1 cellular context compared by ENCODE assay signal in the genomic region with DNA sequence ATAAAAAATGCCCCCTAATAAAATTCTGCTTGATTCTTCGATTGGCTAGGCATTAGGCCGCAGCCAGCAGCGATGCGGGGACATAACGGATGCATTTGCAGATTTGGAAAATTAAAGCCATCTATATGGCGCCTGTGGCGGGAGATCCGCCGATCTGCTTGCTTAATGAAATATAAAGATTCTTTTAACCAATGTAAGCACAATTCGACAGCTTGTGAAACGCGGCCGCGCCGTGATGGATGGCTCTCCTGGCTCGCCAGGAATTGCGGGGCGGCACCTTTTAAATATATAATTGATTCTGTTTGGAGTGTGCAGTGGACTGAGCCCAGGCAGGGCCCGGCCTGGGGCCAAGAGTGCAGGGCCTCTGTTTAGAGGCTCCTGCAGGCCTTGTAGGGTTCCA.
TF ChIP-seq lines count a peak whose summit lies in the region.

No MANE protein-coding gene starts in this region.

TF ChIP-seq in K562, 482 proteins besides CTCF, POLR2A, EP300 and RAD21 (continued from another document):
- TF ChIP-seq, protein P1, sequence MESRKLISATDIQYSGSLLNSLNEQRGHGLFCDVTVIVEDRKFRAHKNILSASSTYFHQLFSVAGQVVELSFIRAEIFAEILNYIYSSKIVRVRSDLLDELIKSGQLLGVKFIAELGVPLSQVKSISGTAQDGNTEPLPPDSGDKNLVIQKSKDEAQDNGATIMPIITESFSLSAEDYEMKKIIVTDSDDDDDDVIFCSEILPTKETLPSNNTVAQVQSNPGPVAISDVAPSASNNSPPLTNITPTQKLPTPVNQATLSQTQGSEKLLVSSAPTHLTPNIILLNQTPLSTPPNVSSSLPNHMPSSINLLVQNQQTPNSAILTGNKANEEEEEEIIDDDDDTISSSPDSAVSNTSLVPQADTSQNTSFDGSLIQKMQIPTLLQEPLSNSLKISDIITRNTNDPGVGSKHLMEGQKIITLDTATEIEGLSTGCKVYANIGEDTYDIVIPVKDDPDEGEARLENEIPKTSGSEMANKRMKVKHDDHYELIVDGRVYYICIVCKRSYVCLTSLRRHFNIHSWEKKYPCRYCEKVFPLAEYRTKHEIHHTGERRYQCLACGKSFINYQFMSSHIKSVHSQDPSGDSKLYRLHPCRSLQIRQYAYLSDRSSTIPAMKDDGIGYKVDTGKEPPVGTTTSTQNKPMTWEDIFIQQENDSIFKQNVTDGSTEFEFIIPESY (CRISPR knock-in tag; IDR thresholded peaks at IDR 0.05) = peak; percentile 61
- TF ChIP-seq, protein P2, sequence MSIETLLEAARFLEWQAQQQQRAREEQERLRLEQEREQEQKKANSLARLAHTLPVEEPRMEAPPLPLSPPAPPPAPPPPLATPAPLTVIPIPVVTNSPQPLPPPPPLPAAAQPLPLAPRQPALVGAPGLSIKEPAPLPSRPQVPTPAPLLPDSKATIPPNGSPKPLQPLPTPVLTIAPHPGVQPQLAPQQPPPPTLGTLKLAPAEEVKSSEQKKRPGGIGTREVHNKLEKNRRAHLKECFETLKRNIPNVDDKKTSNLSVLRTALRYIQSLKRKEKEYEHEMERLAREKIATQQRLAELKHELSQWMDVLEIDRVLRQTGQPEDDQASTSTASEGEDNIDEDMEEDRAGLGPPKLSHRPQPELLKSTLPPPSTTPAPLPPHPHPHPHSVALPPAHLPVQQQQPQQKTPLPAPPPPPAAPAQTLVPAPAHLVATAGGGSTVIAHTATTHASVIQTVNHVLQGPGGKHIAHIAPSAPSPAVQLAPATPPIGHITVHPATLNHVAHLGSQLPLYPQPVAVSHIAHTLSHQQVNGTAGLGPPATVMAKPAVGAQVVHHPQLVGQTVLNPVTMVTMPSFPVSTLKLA (conservative IDR thresholded peaks at IDR 0.05) = no peak
- TF ChIP-seq DIDO1 (tag; IDR thresholded peaks at IDR 0.05; ENCODE audit: low read depth) = no peak
- TF ChIP-seq ZNF444 (CRISPR knock-in tag; IDR thresholded peaks at IDR 0.05) = no peak
- TF ChIP-seq ARNT (IDR thresholded peaks at IDR 0.05) = no peak
- no peak for TF ChIP-seq RBM22 (IDR thresholded peaks at IDR 0.05; ENCODE audit: low read depth, low read length, poor library complexity, severe bottlenecking)
- TF ChIP-seq THAP12 (CRISPR knock-in tag; IDR thresholded peaks at IDR 0.05) = no peak
- TF ChIP-seq MTF1 (CRISPR knock-in tag; IDR thresholded peaks at IDR 0.05; ENCODE audit: borderline replicate concordance) = no peak
- TF ChIP-seq, protein P3, sequence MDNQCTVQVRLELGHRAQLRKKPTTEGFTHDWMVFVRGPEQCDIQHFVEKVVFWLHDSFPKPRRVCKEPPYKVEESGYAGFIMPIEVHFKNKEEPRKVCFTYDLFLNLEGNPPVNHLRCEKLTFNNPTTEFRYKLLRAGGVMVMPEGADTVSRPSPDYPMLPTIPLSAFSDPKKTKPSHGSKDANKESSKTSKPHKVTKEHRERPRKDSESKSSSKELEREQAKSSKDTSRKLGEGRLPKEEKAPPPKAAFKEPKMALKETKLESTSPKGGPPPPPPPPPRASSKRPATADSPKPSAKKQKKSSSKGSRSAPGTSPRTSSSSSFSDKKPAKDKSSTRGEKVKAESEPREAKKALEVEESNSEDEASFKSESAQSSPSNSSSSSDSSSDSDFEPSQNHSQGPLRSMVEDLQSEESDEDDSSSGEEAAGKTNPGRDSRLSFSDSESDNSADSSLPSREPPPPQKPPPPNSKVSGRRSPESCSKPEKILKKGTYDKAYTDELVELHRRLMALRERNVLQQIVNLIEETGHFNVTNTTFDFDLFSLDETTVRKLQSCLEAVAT (IDR thresholded peaks at IDR 0.05) = peak in 1 of 2 experiments; percentile 57; a peak in 1 of 4 replicates
